Comparison of ENCODE assay signal across 1 cellular context in the genomic region with DNA sequence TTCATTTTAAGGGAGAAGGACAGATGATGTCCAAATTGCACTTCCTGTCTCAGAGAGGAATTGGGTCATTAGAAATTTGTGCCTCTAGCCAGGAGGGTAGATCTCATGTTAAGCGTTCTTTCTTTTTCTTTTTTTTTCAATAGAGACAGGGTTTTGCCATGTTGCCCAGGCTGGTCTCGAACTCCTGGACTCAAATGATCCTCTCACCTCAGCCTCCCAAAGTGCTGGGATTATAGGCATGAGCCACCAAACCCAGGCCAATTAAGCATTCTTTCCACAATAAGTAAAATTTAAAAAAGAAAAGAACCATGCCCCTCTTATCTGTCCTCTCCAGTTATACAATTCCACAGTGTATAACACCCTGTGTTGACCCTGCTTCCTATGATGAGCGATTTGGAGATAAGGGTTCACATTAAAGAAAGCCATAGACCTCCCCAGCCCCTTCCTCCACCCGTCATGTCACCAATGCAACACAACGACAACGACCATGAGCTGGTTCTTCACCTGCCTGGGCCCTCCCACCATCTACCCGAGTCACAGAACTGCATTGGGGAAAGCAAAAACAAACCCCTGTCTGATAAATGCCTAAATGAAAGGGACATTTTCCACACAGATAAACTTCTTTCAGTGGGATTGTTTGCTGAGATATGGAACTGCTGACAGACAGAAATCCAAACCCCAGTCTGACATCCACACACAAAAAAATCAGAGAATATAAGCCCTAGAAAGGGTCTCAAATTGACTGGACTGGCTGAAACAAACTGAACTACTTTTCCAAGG.
A peak's percentile ranks its signal among the peaks of the same experiment; 100 is the strongest.
TF ChIP-seq lines count a peak whose summit lies in the region.

No MANE protein-coding gene starts in this region.

TF ChIP-seq in K562, 482 proteins besides CTCF, POLR2A, EP300 and RAD21 (continues in another document):
- no peak for TF ChIP-seq FOXJ3 (CRISPR knock-in tag; IDR thresholded peaks at IDR 0.05)
- TF ChIP-seq FOXA3 (CRISPR knock-in tag; conservative IDR thresholded peaks at IDR 0.05 in 1 of 2, IDR thresholded peaks at IDR 0.05 in 1 of 2), result peak in 1 of 2 experiments; percentile 51; a peak in 1 of 4 replicates
- peak; percentile 53 for TF ChIP-seq TEAD4 (IDR thresholded peaks at IDR 0.05; ENCODE audit: low read length)
- no peak for TF ChIP-seq TEAD4 (CRISPR knock-in tag; IDR thresholded peaks at IDR 0.05; ENCODE audit: borderline replicate concordance)
- TF ChIP-seq TCF3 (CRISPR knock-in tag; IDR thresholded peaks at IDR 0.05), result peak; percentile 66
- TF ChIP-seq RCOR1 (IDR thresholded peaks at IDR 0.05; ENCODE audit: borderline replicate concordance in 1 of 2, low read depth in 2 of 2, low read length in 2 of 2), result peak in 1 of 2 experiments; percentile 65; a peak in 1 of 4 replicates
- TF ChIP-seq MCM3 (IDR thresholded peaks at IDR 0.05), result no peak
- no peak for TF ChIP-seq MYC (IDR thresholded peaks at IDR 0.05; ENCODE audit: low read depth, low read length)
- no peak for TF ChIP-seq MYC (CRISPR knock-in tag; IDR thresholded peaks at IDR 0.05; ENCODE audit: borderline replicate concordance, low read depth)
- TF ChIP-seq CREM (IDR thresholded peaks at IDR 0.05; ENCODE audit: low read depth), result 0 out of 2 replicates have a peak, but pooled peaks have one; percentile 6
- TF ChIP-seq, protein P1, sequence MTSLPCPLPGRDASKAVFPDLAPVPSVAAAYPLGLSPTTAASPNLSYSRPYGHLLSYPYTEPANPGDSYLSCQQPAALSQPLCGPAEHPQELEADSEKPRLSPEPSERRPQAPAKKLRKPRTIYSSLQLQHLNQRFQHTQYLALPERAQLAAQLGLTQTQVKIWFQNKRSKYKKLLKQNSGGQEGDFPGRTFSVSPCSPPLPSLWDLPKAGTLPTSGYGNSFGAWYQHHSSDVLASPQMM (CRISPR knock-in tag; IDR thresholded peaks at IDR 0.05), result no peak
- TF ChIP-seq BRF1 (IDR thresholded peaks at IDR 0.05; ENCODE audit: borderline replicate concordance, extremely low read depth, insufficient read length), result no peak
- peak; percentile 43; the same call in 1 of the 2 replicates for TF ChIP-seq SMARCE1 (IDR thresholded peaks at IDR 0.05)
- no peak for TF ChIP-seq ZNF124 (CRISPR knock-in tag; IDR thresholded peaks at IDR 0.05)
- TF ChIP-seq ZNF324 (CRISPR knock-in tag; IDR thresholded peaks at IDR 0.05), result no peak
- no peak for TF ChIP-seq ZNF175 (CRISPR knock-in tag; IDR thresholded peaks at IDR 0.05; ENCODE audit: low read depth)
- TF ChIP-seq, protein P2, sequence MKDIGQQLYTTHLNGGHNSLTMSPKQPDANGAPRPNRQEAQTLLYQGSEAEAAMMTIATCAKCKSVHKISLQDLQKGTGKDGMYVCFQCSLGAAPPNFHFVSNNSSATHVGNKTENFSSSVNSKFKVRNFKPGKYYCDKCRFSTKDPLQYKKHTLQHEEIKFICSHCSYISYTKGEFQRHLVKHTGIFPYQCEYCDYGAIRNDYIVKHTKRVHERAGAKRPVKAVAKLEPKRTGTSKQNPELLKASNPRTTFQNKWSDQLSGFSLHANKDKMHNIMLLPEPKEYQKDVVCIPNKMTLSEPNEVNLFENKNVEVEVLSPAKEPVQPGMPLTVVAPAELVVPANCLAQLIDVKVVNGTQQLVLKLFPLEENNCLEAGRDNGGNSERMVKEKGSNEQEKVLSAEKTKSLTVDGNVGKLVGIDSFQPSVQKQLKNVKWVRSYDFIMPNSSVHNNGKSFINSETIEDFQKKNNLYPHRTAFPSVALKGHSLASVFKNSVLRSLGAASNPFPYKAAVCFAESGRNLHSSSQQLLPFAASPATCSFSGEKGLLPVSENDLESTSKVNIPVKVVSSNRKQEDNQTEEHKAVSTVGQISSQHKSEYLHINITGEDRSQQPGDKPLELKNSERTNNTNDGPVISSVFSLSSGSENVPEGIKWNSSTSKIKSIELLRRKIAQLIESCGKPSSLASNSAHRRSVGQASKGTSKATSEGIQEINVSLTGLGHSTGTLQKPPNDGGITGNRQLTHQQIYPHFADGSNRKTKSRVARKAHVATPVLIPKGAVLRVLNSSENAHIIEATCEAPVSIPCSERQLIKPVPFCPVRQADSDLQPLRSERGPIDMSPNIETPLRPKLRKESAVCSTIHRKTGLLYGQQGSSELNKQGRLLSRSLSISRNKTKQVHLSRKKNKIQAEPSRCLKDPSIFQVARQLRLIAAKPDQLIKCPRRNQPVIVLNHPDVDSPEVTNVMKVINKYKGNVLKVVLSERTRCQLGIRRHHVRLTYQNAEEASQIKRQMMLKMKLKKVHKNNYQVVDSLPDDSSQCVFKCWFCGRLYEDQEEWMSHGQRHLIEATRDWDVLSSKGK (CRISPR knock-in tag; IDR thresholded peaks at IDR 0.05), result no peak
- TF ChIP-seq, protein P3, sequence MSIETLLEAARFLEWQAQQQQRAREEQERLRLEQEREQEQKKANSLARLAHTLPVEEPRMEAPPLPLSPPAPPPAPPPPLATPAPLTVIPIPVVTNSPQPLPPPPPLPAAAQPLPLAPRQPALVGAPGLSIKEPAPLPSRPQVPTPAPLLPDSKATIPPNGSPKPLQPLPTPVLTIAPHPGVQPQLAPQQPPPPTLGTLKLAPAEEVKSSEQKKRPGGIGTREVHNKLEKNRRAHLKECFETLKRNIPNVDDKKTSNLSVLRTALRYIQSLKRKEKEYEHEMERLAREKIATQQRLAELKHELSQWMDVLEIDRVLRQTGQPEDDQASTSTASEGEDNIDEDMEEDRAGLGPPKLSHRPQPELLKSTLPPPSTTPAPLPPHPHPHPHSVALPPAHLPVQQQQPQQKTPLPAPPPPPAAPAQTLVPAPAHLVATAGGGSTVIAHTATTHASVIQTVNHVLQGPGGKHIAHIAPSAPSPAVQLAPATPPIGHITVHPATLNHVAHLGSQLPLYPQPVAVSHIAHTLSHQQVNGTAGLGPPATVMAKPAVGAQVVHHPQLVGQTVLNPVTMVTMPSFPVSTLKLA (conservative IDR thresholded peaks at IDR 0.05), result 0 out of 4 replicates have a peak, but pooled peaks of 1 of the 2 experiments have one; percentile 1
- TF ChIP-seq KHSRP (IDR thresholded peaks at IDR 0.05), result no peak
- no peak for TF ChIP-seq NR3C1 (CRISPR knock-in tag; IDR thresholded peaks at IDR 0.05)
- TF ChIP-seq TBP (optimal IDR thresholded peaks at IDR 0.05; ENCODE audit: low read depth, low read length), result no peak
- TF ChIP-seq SLC30A9 (CRISPR knock-in tag; IDR thresholded peaks at IDR 0.05), result no peak
- no peak for TF ChIP-seq ZBTB7A (IDR thresholded peaks at IDR 0.05; ENCODE audit: borderline replicate concordance, control insufficient read depth, low read depth, low read length)
- TF ChIP-seq, protein P4, sequence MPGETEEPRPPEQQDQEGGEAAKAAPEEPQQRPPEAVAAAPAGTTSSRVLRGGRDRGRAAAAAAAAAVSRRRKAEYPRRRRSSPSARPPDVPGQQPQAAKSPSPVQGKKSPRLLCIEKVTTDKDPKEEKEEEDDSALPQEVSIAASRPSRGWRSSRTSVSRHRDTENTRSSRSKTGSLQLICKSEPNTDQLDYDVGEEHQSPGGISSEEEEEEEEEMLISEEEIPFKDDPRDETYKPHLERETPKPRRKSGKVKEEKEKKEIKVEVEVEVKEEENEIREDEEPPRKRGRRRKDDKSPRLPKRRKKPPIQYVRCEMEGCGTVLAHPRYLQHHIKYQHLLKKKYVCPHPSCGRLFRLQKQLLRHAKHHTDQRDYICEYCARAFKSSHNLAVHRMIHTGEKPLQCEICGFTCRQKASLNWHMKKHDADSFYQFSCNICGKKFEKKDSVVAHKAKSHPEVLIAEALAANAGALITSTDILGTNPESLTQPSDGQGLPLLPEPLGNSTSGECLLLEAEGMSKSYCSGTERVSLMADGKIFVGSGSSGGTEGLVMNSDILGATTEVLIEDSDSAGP (CRISPR knock-in tag; IDR thresholded peaks at IDR 0.05), result no peak
- TF ChIP-seq ZNF316 (IDR thresholded peaks at IDR 0.05), result peak; percentile 37; the same call in 1 of the 2 replicates
- TF ChIP-seq POLR2B (IDR thresholded peaks at IDR 0.05; ENCODE audit: low read depth, partially characterized antibody), result no peak
- no peak for TF ChIP-seq ETV5 (CRISPR knock-in tag; IDR thresholded peaks at IDR 0.05; ENCODE audit: low read depth)
- TF ChIP-seq TFAM (CRISPR knock-in tag; conservative IDR thresholded peaks at IDR 0.05), result no peak
- no peak for TF ChIP-seq ZNF232 (CRISPR knock-in tag; IDR thresholded peaks at IDR 0.05)
- TF ChIP-seq, protein P5, sequence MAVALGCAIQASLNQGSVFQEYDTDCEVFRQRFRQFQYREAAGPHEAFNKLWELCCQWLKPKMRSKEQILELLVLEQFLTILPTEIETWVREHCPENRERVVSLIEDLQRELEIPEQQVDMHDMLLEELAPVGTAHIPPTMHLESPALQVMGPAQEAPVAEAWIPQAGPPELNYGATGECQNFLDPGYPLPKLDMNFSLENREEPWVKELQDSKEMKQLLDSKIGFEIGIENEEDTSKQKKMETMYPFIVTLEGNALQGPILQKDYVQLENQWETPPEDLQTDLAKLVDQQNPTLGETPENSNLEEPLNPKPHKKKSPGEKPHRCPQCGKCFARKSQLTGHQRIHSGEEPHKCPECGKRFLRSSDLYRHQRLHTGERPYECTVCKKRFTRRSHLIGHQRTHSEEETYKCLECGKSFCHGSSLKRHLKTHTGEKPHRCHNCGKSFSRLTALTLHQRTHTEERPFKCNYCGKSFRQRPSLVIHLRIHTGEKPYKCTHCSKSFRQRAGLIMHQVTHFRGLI (CRISPR knock-in tag; IDR thresholded peaks at IDR 0.05), result no peak
- no peak for TF ChIP-seq ZKSCAN1 (IDR thresholded peaks at IDR 0.05; ENCODE audit: low read depth, low read length)
- no peak for TF ChIP-seq ZC3H4 (CRISPR knock-in tag; IDR thresholded peaks at IDR 0.05; ENCODE audit: borderline replicate concordance)
- TF ChIP-seq, protein P6, sequence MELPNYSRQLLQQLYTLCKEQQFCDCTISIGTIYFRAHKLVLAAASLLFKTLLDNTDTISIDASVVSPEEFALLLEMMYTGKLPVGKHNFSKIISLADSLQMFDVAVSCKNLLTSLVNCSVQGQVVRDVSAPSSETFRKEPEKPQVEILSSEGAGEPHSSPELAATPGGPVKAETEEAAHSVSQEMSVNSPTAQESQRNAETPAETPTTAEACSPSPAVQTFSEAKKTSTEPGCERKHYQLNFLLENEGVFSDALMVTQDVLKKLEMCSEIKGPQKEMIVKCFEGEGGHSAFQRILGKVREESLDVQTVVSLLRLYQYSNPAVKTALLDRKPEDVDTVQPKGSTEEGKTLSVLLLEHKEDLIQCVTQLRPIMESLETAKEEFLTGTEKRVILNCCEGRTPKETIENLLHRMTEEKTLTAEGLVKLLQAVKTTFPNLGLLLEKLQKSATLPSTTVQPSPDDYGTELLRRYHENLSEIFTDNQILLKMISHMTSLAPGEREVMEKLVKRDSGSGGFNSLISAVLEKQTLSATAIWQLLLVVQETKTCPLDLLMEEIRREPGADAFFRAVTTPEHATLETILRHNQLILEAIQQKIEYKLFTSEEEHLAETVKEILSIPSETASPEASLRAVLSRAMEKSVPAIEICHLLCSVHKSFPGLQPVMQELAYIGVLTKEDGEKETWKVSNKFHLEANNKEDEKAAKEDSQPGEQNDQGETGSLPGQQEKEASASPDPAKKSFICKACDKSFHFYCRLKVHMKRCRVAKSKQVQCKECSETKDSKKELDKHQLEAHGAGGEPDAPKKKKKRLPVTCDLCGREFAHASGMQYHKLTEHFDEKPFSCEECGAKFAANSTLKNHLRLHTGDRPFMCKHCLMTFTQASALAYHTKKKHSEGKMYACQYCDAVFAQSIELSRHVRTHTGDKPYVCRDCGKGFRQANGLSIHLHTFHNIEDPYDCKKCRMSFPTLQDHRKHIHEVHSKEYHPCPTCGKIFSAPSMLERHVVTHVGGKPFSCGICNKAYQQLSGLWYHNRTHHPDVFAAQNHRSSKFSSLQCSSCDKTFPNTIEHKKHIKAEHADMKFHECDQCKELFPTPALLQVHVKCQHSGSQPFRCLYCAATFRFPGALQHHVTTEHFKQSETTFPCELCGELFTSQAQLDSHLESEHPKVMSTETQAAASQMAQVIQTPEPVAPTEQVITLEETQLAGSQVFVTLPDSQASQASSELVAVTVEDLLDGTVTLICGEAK (IDR thresholded peaks at IDR 0.05), result no peak
- TF ChIP-seq, protein P6 (CRISPR knock-in tag; IDR thresholded peaks at IDR 0.05), result no peak
- TF ChIP-seq THRAP3 (IDR thresholded peaks at IDR 0.05; ENCODE audit: borderline replicate concordance), result no peak
- TF ChIP-seq NCOR1 (IDR thresholded peaks at IDR 0.05), result peak; percentile 51
- TF ChIP-seq KDM1A (IDR thresholded peaks at IDR 0.05), result peak; percentile 71 to 83
- no peak for TF ChIP-seq CCAR2 (IDR thresholded peaks at IDR 0.05; ENCODE audit: low read depth, low read length)
- no peak for TF ChIP-seq XRCC5 (IDR thresholded peaks at IDR 0.05; ENCODE audit: low read depth, low read length)
- TF ChIP-seq, protein P7, sequence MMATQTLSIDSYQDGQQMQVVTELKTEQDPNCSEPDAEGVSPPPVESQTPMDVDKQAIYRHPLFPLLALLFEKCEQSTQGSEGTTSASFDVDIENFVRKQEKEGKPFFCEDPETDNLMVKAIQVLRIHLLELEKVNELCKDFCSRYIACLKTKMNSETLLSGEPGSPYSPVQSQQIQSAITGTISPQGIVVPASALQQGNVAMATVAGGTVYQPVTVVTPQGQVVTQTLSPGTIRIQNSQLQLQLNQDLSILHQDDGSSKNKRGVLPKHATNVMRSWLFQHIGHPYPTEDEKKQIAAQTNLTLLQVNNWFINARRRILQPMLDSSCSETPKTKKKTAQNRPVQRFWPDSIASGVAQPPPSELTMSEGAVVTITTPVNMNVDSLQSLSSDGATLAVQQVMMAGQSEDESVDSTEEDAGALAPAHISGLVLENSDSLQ (IDR thresholded peaks at IDR 0.05), result no peak
